8 cellular contexts compared by ENCODE assay signal in the genomic region with DNA sequence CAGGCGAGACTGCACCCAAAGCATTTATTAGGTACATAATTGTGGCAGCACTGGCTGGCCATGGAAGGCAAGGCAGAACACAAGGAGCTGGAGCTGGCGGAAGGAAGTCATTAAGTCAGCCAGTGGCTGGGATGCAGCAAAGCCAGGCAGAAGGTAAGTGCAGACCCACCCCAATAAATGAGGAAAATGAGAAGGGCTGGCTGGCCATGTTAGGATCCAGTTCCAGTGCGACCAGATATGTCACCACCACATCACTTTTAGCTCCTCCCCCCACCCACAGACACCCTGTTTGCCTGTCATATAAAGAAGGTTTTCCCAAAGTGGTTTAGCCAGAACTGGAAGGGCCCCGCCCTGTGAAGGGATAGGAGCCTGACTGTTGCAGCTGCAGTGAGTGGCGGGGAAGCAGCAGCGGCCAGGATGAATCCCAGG. TPM values are rescaled to one million over a fixed set of nuclear protein-coding genes. Genes with fewer than 3 reads are reported as not detected.
A peak's percentile ranks its signal among the peaks of the same experiment; 100 is the strongest.
DNase-seq lines count a peak whose midpoint lies in the region; ATAC-seq and TF ChIP-seq lines count a peak whose summit lies in the region.

A gene (plus strand): TSS at position 328 of the 429 bp plus-strand sequence. CDS start 7,153 bp downstream, outside the sequence.

- peaks cover 60% of the 10 kb centered on the region for H3K4me1 Mint-ChIP-seq in osteocyte (ENCODE audit: unreplicated experiment)

- no peaks in the 10 kb centered on the region for H3K27me3 ChIP-seq in Peyer's patch

- H3K27ac ChIP-seq in Peyer's patch: peak within 1 kb of the TSS; percentile 85 to 97 (median 90)

- no peak for TF ChIP-seq POLR2A in Peyer's patch (IDR thresholded peaks at IDR 0.05)

- H3K36me3 Mint-ChIP-seq in osteocyte (ENCODE audit: unreplicated experiment): no peaks in the 10 kb centered on the region

- H3K4me3 ChIP-seq in Peyer's patch: no peak within 1 kb of the TSS
- no peak within 1 kb of the TSS for H3K4me3 ChIP-seq in epithelial cell of proximal tubule (ENCODE audit: low read depth, low read length)

- no peaks in the 10 kb centered on the region for H3K36me3 ChIP-seq in Peyer's patch

- no peaks in the 10 kb centered on the region for H3K27me3 Mint-ChIP-seq in osteocyte (ENCODE audit: unreplicated experiment)

- TF ChIP-seq CTCF in Peyer's patch (IDR thresholded peaks at IDR 0.05) (no peak), epithelial cell of proximal tubule (conservative IDR thresholded peaks at IDR 0.05; ENCODE audit: low read depth, low read length) (no peak), osteocyte (IDR thresholded peaks at IDR 0.05) (no peak)

- no peaks in the 10 kb centered on the region for H3K9me3 Mint-ChIP-seq in osteocyte (ENCODE audit: unreplicated experiment)

- H3K27ac Mint-ChIP-seq in osteocyte (ENCODE audit: unreplicated experiment): peak within 1 kb of the TSS; percentile 96

- H3K4me3 Mint-ChIP-seq in osteocyte (ENCODE audit: unreplicated experiment): peak within 1 kb of the TSS; percentile 82

- H3K4me1 ChIP-seq in Peyer's patch: peaks cover 7 to 31% (median 8%) of the 10 kb centered on the region in 4 donors

- DNase-seq in Daoy (ENCODE audit: low read depth) (peak; percentile 50), Peyer's patch (peak in 1 of 3 donors; percentile 64), epithelial cell of proximal tubule (ENCODE audit: low read depth) (no peak), osteocyte (ENCODE audit: extremely low spot score, unreplicated experiment) (no peak), NCI-H345 (lab: John Stamatoyannopoulos, UW) (no peak), HuH-7.5 (ENCODE audit: low spot score) (no peak)
- DNase-seq in stimulated activated CD4-positive, alpha-beta T cell treated with anti-CD3 and anti-CD28 coated beads, Interleukin-4, amount 100 ng/mL, for 4 hours: no peak

- ATAC-seq in HG02870 (IDR thresholded peaks at IDR 0.05; ENCODE audit: unreplicated experiment): no peak

- no peaks in the 10 kb centered on the region for H3K9me3 ChIP-seq in Peyer's patch

RNA-seq across cellular contexts. Expression of the gene that starts here (rescaled TPM):
- 48.8 and 51.5 TPM in 2 replicates for total RNA-seq in Daoy (2014; rRNA removed; shearing (Covaris generic))
- 10 to 100 TPM; 53.6 to 76.7 (median 70.1) TPM for total RNA-seq in Peyer's patch
- 91.0 and 104 TPM in 2 replicates for total RNA-seq in epithelial cell of proximal tubule
- 96.2 and 98.3 TPM in 2 replicates for total RNA-seq in osteocyte
